9 cellular contexts compared by ENCODE assay signal in genomic region chr14:37594916-37595808, GRCh38. TPM values are rescaled to one million over a fixed set of nuclear protein-coding genes. Genes with fewer than 3 reads are reported as not detected.
DNase-seq lines count a peak whose midpoint lies in the region; ATAC-seq and TF ChIP-seq lines count a peak whose summit lies in the region.
"Had no signal": no experiment of that assay in that cellular context is flagged by ENCODE, and none has a peak within 500 bp of the region (broad histone marks: within the 10 kb centered on the region; RNA-seq: fewer than 3 reads in every experiment).

TSS of gene FOXA1 (minus strand) at chr14:37595249. CDS start at chr14:37594972, 277 bp downstream.
A gene with protein sequence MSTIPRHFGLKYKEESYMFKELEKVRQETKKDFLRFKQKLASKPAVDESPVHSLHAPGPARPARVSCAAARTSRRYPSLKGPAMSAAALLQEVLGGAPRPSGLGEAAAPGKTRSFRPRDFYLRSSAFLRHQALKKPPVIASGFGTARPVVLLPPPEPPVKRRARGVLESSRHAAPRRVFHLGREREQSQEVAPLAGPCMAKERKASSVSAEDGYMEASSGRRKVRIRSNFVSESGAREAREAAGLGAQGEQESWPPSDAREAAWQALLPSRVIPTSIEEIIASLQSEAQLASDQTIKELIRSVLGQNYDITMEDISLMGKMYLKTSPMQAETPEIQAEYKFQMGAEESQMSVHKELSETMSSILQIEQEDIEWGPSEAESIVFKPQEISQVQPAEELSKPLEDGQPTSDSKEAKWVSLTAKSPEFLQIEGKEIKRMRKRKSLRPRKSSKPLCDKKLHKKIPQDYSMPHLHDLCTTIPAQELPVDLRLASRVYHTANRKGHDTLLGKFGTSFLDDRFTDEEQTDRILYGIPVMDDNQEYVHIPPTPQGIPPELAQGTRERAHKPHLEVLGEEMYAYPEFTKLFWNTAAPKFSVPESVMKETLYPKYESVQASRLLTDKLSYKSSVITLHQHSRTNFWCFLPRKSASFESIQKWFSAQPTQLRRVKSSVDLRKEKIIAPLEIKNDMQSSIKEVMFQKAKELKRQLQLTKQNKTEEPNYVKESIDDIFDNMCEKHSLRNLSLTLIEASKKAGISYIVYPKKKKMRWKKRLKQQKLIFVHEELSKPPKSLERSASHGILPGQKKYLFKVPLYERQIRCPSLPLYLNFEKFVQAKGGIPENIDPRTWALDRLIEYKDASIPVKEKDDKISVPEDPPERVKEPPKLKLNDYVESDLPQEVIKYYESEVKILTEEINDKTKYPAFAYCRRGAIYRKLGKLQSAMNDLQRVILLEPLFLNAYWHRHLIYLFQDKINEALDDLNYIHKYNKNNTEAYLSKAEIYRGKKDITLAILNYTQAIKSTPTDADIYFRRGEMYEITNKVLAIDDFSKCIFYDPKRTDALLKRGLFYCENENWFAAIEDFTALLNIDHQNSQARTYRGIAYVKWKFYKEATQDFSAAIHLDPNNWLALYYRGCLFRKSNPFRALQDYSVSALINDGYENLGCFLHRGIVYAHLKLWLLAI (N-terminal part only) (plus strand): TSS chr14:37595629. CDS start chr14:37622065, 26,436 bp downstream.

- H3K36me3 ChIP-seq in left ventricle myocardium inferior, result no peaks in the 10 kb centered on the region

- POLR2A ChIA-PET in activated CD8-positive, alpha-beta T cell treated with anti-CD3 and anti-CD28 coated beads for 36 hours (lab: Charles Lee), result no interaction called here

- TF ChIP-seq CTCF in activated CD8-positive, alpha-beta T cell treated with anti-CD3 and anti-CD28 coated beads for 36 hours (IDR thresholded peaks at IDR 0.05), result no peak
- TF ChIP-seq CTCF in left ventricle myocardium inferior (IDR thresholded peaks at IDR 0.05; ENCODE audit: borderline replicate concordance), result no peak

- no peak for ATAC-seq in activated CD8-positive, alpha-beta memory T cell treated with anti-CD3 and anti-CD28 coated beads, Interleukin-2, amount 10 ng/mL, durations not matched to agents 7 days and 5 days
- ATAC-seq in activated CD8-positive, alpha-beta T cell treated with anti-CD3 and anti-CD28 coated beads for 36 hours, result peak; percentile 3
- ATAC-seq in sciatic nerve (no peak), GM21529 (IDR thresholded peaks at IDR 0.05; ENCODE audit: unreplicated experiment) (no peak), HG03135 (IDR thresholded peaks at IDR 0.05; ENCODE audit: unreplicated experiment) (no peak)

- H3K4me1 ChIP-seq in left ventricle myocardium inferior, result peaks cover 57% of the 10 kb centered on the region

- H3K27me3 ChIP-seq in left ventricle myocardium inferior (ENCODE audit: low read depth), result peaks cover 100% of the 10 kb centered on the region

- peaks cover 2% of the 10 kb centered on the region for H3K9me3 Mint-ChIP-seq in activated CD8-positive, alpha-beta memory T cell treated with anti-CD3 and anti-CD28 coated beads, Interleukin-2, amount 10 ng/mL, durations not matched to agents 7 days and 5 days (ENCODE audit: low read depth)
- peaks cover 8% of the 10 kb centered on the region for H3K9me3 Mint-ChIP-seq in activated CD8-positive, alpha-beta T cell treated with anti-CD3 and anti-CD28 coated beads for 36 hours

- H3K4me1 Mint-ChIP-seq in activated CD8-positive, alpha-beta memory T cell treated with anti-CD3 and anti-CD28 coated beads, Interleukin-2, amount 10 ng/mL, durations not matched to agents 7 days and 5 days, result peaks cover 13% of the 10 kb centered on the region
- peaks cover 16% of the 10 kb centered on the region for H3K4me1 Mint-ChIP-seq in activated CD8-positive, alpha-beta T cell treated with anti-CD3 and anti-CD28 coated beads for 36 hours (ENCODE audit: low read depth)

- H3K4me3 Mint-ChIP-seq in activated CD8-positive, alpha-beta memory T cell treated with anti-CD3 and anti-CD28 coated beads, Interleukin-2, amount 10 ng/mL, durations not matched to agents 7 days and 5 days, result peak within 1 kb of the TSS; percentile 38
- peak within 1 kb of the TSS; percentile 64 for H3K4me3 Mint-ChIP-seq in activated CD8-positive, alpha-beta T cell treated with anti-CD3 and anti-CD28 coated beads for 36 hours

- DNase-seq in activated CD8-positive, alpha-beta memory T cell treated with anti-CD3 and anti-CD28 coated beads, Interleukin-2, amount 10 ng/mL, durations not matched to agents 7 days and 5 days, result no peak
- DNase-seq in activated CD8-positive, alpha-beta memory T cell treated with anti-CD3 and anti-CD28 coated beads for 24 hours, result no peak
- DNase-seq in NCI-H2081 (lab: John Stamatoyannopoulos, UW) (peak; percentile 92 to 95), left ventricle myocardium inferior (no peak), sciatic nerve (ENCODE audit: low spot score) (peak; percentile 56)
- DNase-seq in activated CD8-positive, alpha-beta T cell treated with anti-CD3 and anti-CD28 coated beads for 36 hours, result no peak

- H3K27ac ChIP-seq in left ventricle myocardium inferior (replicated peaks), result no peak within 1 kb of the TSS

- H3K9me3 ChIP-seq in left ventricle myocardium inferior (replicated peaks), result no peaks in the 10 kb centered on the region

- peaks cover 10% of the 10 kb centered on the region for H3K36me3 Mint-ChIP-seq in activated CD8-positive, alpha-beta memory T cell treated with anti-CD3 and anti-CD28 coated beads, Interleukin-2, amount 10 ng/mL, durations not matched to agents 7 days and 5 days
- H3K36me3 Mint-ChIP-seq in activated CD8-positive, alpha-beta T cell treated with anti-CD3 and anti-CD28 coated beads for 36 hours (ENCODE audit: low read depth), result peaks cover 16% of the 10 kb centered on the region

- peak within 1 kb of the TSS; percentile 59 for H3K4me3 ChIP-seq in left ventricle myocardium inferior

- intact Hi-C loops in activated CD8-positive, alpha-beta T cell treated with anti-CD3 and anti-CD28 coated beads for 36 hours (cut with micrococcal nuclease), result loop anchor here (10.0 kb wide), 1 partner anchor 940 kb away; no protein-coding TSS in a partner anchor
- intact Hi-C loops in left ventricle myocardium inferior (cut with micrococcal nuclease), result no loop called here
- intact Hi-C loops in sciatic nerve (cut with DNase I), result no loop called here

- CTCF ChIA-PET in activated CD8-positive, alpha-beta memory T cell treated with anti-CD3 and anti-CD28 coated beads, Interleukin-2, amount 10 ng/mL, durations not matched to agents 7 days and 5 days (lab: Charles Lee), result no interaction called here
- CTCF ChIA-PET in activated CD8-positive, alpha-beta T cell treated with anti-CD3 and anti-CD28 coated beads for 36 hours (lab: Charles Lee), result no interaction called here

- H3K27me3 Mint-ChIP-seq in activated CD8-positive, alpha-beta memory T cell treated with anti-CD3 and anti-CD28 coated beads, Interleukin-2, amount 10 ng/mL, durations not matched to agents 7 days and 5 days, result peaks cover 86% of the 10 kb centered on the region
- H3K27me3 Mint-ChIP-seq in activated CD8-positive, alpha-beta T cell treated with anti-CD3 and anti-CD28 coated beads for 36 hours, result peaks cover 77% of the 10 kb centered on the region

- H3K27ac Mint-ChIP-seq in activated CD8-positive, alpha-beta memory T cell treated with anti-CD3 and anti-CD28 coated beads, Interleukin-2, amount 10 ng/mL, durations not matched to agents 7 days and 5 days, result peak within 1 kb of the TSS; percentile 63
- peak within 1 kb of the TSS; percentile 66 for H3K27ac Mint-ChIP-seq in activated CD8-positive, alpha-beta T cell treated with anti-CD3 and anti-CD28 coated beads for 36 hours

RNA-seq across cellular contexts. Expression of gene FOXA1, which starts in this region (rescaled TPM):
- total RNA-seq in activated CD8-positive, alpha-beta memory T cell treated with anti-CD3 and anti-CD28 coated beads, Interleukin-2, amount 10 ng/mL, durations not matched to agents 7 days and 5 days, result not detected
- not detected for total RNA-seq in activated CD8-positive, alpha-beta T cell treated with anti-CD3 and anti-CD28 coated beads for 36 hours
- total RNA-seq in left ventricle myocardium inferior (not detected), sciatic nerve (0.94 TPM)
- total RNA-seq: subcutaneous adipose tissue had no signal

RNA-seq across cellular contexts. Expression of the second gene that starts in this region (rescaled TPM):
- not detected for total RNA-seq in activated CD8-positive, alpha-beta memory T cell treated with anti-CD3 and anti-CD28 coated beads, Interleukin-2, amount 10 ng/mL, durations not matched to agents 7 days and 5 days
- total RNA-seq in activated CD8-positive, alpha-beta T cell treated with anti-CD3 and anti-CD28 coated beads for 36 hours, result not detected
- total RNA-seq in left ventricle myocardium inferior, result not detected
- not detected for total RNA-seq in sciatic nerve
- total RNA-seq: subcutaneous adipose tissue had no signal

Comparison
In these comparisons a context has a peak if more than half of its experiments do, and no peak if none do; other contexts are left out.
1. Peak in ATAC-seq in activated CD8-positive, alpha-beta T cell treated with anti-CD3 and anti-CD28 coated beads for 36 hours; RNA of the genes that start here not detected or under 1 TPM.
2. Peak in DNase-seq in sciatic nerve; RNA of the genes that start here not detected or under 1 TPM.
3. DNase-seq: peak in NCI-H2081 (2 of 2); none in activated CD8-positive, alpha-beta memory T cell treated with anti-CD3 and anti-CD28 coated beads, Interleukin-2, amount 10 ng/mL, durations not matched to agents 7 days and 5 days (single experiment), activated CD8-positive, alpha-beta memory T cell treated with anti-CD3 and anti-CD28 coated beads for 24 hours (single experiment), activated CD8-positive, alpha-beta T cell treated with anti-CD3 and anti-CD28 coated beads for 36 hours (single experiment) and left ventricle myocardium inferior (single experiment).